In genomic region chr15:75452968-75453702, GRCh38 we compare ENCODE assay signal across 8 cellular contexts. TPM values are rescaled to one million over a fixed set of nuclear protein-coding genes. Genes with fewer than 3 reads are reported as not detected.
DNase-seq lines count a peak whose midpoint lies in the region; ATAC-seq lines count a peak whose summit lies in the region.

No MANE protein-coding gene starts in this region.

- H3K36me3 ChIP-seq in iPS DF 6.9 (ENCODE audit: control insufficient read depth, insufficient read depth, low read length) (no peaks in the 10 kb centered on the region), skeletal muscle tissue (ENCODE audit: control insufficient read depth in 3 of 3, insufficient read depth in 3 of 3, low read length in 3 of 3) (peaks cover 0 to 2% (median 0%) of the 10 kb centered on the region in 3 donors)

- H3K9ac ChIP-seq in skeletal muscle tissue (ENCODE audit: low read depth in 1 of 3, low read length in 3 of 3): peak overlapping the region; percentile 99

- peak overlapping the region; percentile 15 for H3K27ac ChIP-seq in adipose tissue (ENCODE audit: low read depth, low read length)
- no peak overlapping the region for H3K27ac ChIP-seq in iPS DF 6.9 (ENCODE audit: low read length)
- H3K27ac ChIP-seq in skeletal muscle tissue (ENCODE audit: low read depth, low read length): peak overlapping the region; percentile 99

- DNase-seq in CMK (ENCODE audit: low read depth) (peak; percentile 79), KBM-7 (peak; percentile 84), SW480 (ENCODE audit: low spot score) (peak; percentile 53), iPS DF 6.9 (ENCODE audit: low read depth, low spot score) (peak; percentile 54), AG08395 (ENCODE audit: low spot score) (no peak)

- in situ Hi-C loops in KBM-7 (cut with MboI; ENCODE audit: low pct_unique_long_range_greater_than_20kb, low sequenced_read_pairs): no loop called here

- ATAC-seq in GM21717 (IDR thresholded peaks at IDR 0.05; ENCODE audit: unreplicated experiment): no peak

- H3K9me3 ChIP-seq in iPS DF 6.9 (ENCODE audit: control insufficient read depth, insufficient read depth, low read length) (no peaks in the 10 kb centered on the region), skeletal muscle tissue (ENCODE audit: control insufficient read depth in 3 of 3, low read length in 3 of 3) (no peaks in the 10 kb centered on the region)

- H3K27me3 ChIP-seq in iPS DF 6.9 (ENCODE audit: control insufficient read depth, insufficient read depth, low read length) (no peaks in the 10 kb centered on the region), skeletal muscle tissue (ENCODE audit: control insufficient read depth in 3 of 3, insufficient read depth in 3 of 3, low read length in 3 of 3) (no peaks in the 10 kb centered on the region)

- peak overlapping the region; percentile 52; the same call in 1 of the 2 replicates for H3K4me3 ChIP-seq in iPS DF 6.9 (ENCODE audit: low read length)
- H3K4me3 ChIP-seq in skeletal muscle tissue (ENCODE audit: low read length in 3 of 3): peak overlapping the region; percentile 93 to 96 (median 93)

- H3K4me1 ChIP-seq in iPS DF 6.9 (ENCODE audit: control insufficient read depth, insufficient read depth, low read length) (no peaks in the 10 kb centered on the region), skeletal muscle tissue (ENCODE audit: control insufficient read depth in 3 of 3, insufficient read depth in 3 of 3, low read length in 3 of 3) (peaks cover 27 to 42% (median 34%) of the 10 kb centered on the region in 3 donors)

- WGBS in adipose tissue, 3 donors: 1% methylated on average over 35 of the region's 35 CpGs
- no CpG with 5 or more reads among the region's 35 CpGs for WGBS in iPS DF 6.9 (ENCODE audit: insufficient coverage, insufficient read length)

RNA-seq across cellular contexts. Expression of gene SIN3A, which starts 1.6 kb away (rescaled TPM):
- polyA plus RNA-seq in adipose tissue: 10 to 100 TPM in 2 of 3 donors, 1 to 10 TPM in 1; 8.9 to 16.9 (median 16.9) TPM
- 40.7 TPM for total RNA-seq in skeletal muscle tissue
